ENCODE assay signal across 8 cellular contexts in the genomic region with DNA sequence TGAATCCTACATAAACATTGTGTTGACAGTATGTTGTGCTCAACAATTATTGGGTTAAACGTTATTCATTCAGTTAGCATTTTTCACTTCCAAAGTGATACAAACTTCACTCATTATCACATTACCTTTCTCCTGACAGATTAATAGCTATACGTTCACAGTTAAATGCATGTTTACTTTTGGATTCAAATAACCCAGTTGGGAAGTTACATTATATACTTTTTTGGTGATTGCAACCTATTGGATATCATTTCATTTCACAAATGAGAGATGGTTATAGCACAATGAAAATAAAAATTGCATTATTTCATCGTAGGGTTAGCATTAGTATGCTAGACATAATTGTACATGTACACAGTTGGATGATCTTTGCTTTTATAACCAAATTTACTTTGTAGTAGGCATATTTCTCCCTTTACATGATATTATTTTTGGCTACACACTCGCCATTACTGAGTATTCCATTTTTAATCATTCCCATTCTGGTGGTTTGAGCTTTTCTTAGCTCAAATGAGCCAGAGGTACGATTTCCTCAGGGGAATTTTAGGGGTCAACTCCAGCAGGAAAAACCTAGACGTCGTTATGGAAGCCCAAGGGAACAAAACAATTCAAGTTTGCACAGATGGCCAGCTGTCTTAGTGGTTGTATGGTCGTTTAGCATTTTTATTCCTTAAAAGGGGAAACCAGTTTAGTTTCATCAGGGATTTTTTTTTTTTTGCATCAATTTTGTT. TPM values are rescaled to one million over a fixed set of nuclear protein-coding genes. Genes with fewer than 3 reads are reported as not detected.
DNase-seq lines count a peak whose midpoint lies in the region; ATAC-seq, FAIRE-seq and TF ChIP-seq lines count a peak whose summit lies in the region.

No MANE protein-coding gene starts in this region.

- H3K27me3 ChIP-seq in CD8-positive, alpha-beta T cell (ENCODE audit: insufficient read depth, low read length), result no peaks in the 10 kb centered on the region
- H3K27me3 ChIP-seq in K562 (ENCODE audit: control insufficient read depth in 2 of 2, insufficient read depth in 2 of 2, low read length in 2 of 2), result no peaks in the 10 kb centered on the region; a peak in 1 of 5 replicates
- H3K27me3 ChIP-seq in HepG2 (ENCODE audit: control insufficient read depth in 1 of 2, insufficient read depth in 2 of 2, low read length in 2 of 2), result no peaks in the 10 kb centered on the region; a peak in 1 of 5 replicates
- H3K27me3 ChIP-seq in thymus (ENCODE audit: control insufficient read depth, insufficient read depth), result no peaks in the 10 kb centered on the region

- peaks cover 3% of the 10 kb centered on the region for H3K9me3 Mint-ChIP-seq in CD8-positive, alpha-beta T cell

- H3K9me1 ChIP-seq in K562 (ENCODE audit: control insufficient read depth, insufficient read depth, low read length), result no peaks in the 10 kb centered on the region

- TF ChIP-seq POLR2A in K562 (conservative IDR thresholded peaks at IDR 0.05) (no peak), HepG2 (IDR thresholded peaks at IDR 0.05; ENCODE audit: insufficient read depth in 1 of 2, low read depth in 2 of 2, low read length in 2 of 2) (no peak)

- TF ChIP-seq EP300 in K562 (IDR thresholded peaks at IDR 0.05; ENCODE audit: low read length), result 0 out of 2 replicates have a peak, but pooled peaks have one; percentile 4
- TF ChIP-seq EP300 in HepG2 (IDR thresholded peaks at IDR 0.05; ENCODE audit: low read depth in 2 of 2, low read length in 2 of 2), result no peak
- no peak for TF ChIP-seq EP300 in HepG2 (CRISPR knock-in tag; IDR thresholded peaks at IDR 0.05; ENCODE audit: borderline replicate concordance)

- peaks cover 21% of the 10 kb centered on the region for H3K4me1 ChIP-seq in CD8-positive, alpha-beta T cell (ENCODE audit: insufficient read depth, low read length)
- peaks cover 19% of the 10 kb centered on the region in 2 experiments for H3K4me1 ChIP-seq in K562 (replicated peaks in 1 of 2; ENCODE audit: control insufficient read depth in 2 of 2, insufficient read depth in 2 of 2, low read length in 2 of 2)
- H3K4me1 ChIP-seq in HepG2 (ENCODE audit: insufficient read depth, low read length), result peaks cover 31% of the 10 kb centered on the region
- peaks cover 9% of the 10 kb centered on the region for H3K4me1 ChIP-seq in thymus (ENCODE audit: control insufficient read depth, insufficient read depth, low read length)

- CTCF ChIA-PET in CD8-positive, alpha-beta T cell (lab: Charles Lee), result interaction anchor here (0.7 to 1.6 kb wide), 4 partner anchors 299 to 313 kb away, joined by 3 to 4 read pairs (median 4); no protein-coding TSS in a partner anchor
- CTCF ChIA-PET in K562 (lab: Yijun Ruan, JAX; ENCODE audit: low intra/inter-chr PET ratio) (interaction anchor here (1.4 kb wide), 1 partner anchor 310 kb away, joined by 4 read pairs; no protein-coding TSS in a partner anchor), HepG2 (lab: Yijun Ruan, JAX; ENCODE audit: low intra/inter-chr PET ratio, low total read pairs) (no interaction called here)

- H4K20me1 ChIP-seq in K562 (replicated peaks; ENCODE audit: control insufficient read depth, insufficient read depth, low read length), result no peaks in the 10 kb centered on the region
- H4K20me1 ChIP-seq in HepG2 (ENCODE audit: insufficient read depth, low read length), result peaks cover 16% of the 10 kb centered on the region

- no peaks in the 10 kb centered on the region for H3K27me3 Mint-ChIP-seq in CD8-positive, alpha-beta T cell (ENCODE audit: low read depth)

- peak overlapping the region; percentile 91 for H3K4me3 Mint-ChIP-seq in CD8-positive, alpha-beta T cell

- no TSS peak for BruUV-seq in K562 (replicated peaks; lab: Mats Ljungman, UMichigan)
- no TSS peak for BruUV-seq in HepG2 (replicated peaks; lab: Mats Ljungman, UMichigan)

- POLR2A ChIA-PET in CD8-positive, alpha-beta T cell (lab: Charles Lee), result interaction anchor here (1.1 kb wide), 1 partner anchor 13 kb away, joined by 3 read pairs; no protein-coding TSS in a partner anchor
- POLR2A ChIA-PET in K562 (lab: Yijun Ruan, JAX) (interaction anchor here (0.7 to 1.6 kb wide), 4 partner anchors 9 to 313 kb away, joined by 3 to 5 read pairs (median 3); no protein-coding TSS in a partner anchor), HepG2 (lab: Yijun Ruan, JAX) (interaction anchor here (0.9 to 1.9 kb wide), 2 partner anchors 9 to 1289 kb away, joined by 3 to 10 read pairs; no protein-coding TSS in a partner anchor)

- no peak for TF ChIP-seq RAD21 in K562 (CRISPR knock-in tag; conservative IDR thresholded peaks at IDR 0.05 in 1 of 2, IDR thresholded peaks at IDR 0.05 in 1 of 2)
- TF ChIP-seq RAD21 in HepG2 (CRISPR knock-in tag; IDR thresholded peaks at IDR 0.05), result no peak

- in situ Hi-C loops in K562 (cut with MboI), result loop anchor here (5.0 kb wide), 1 partner anchor 73 kb away; no protein-coding TSS in a partner anchor
- in situ Hi-C loops in HepG2 (cut with HindIII; ENCODE audit: extremely low pct_ligation_motif_present, low pct_unique_long_range_greater_than_20kb), result no loop called here

- TF ChIP-seq CTCF in CD8-positive, alpha-beta T cell (IDR thresholded peaks at IDR 0.05), result no peak
- TF ChIP-seq CTCF in K562 (IDR thresholded peaks at IDR 0.05 in 2 of 3, conservative IDR thresholded peaks at IDR 0.05 in 1 of 3; ENCODE audit: insufficient read depth in 2 of 3, low read depth in 1 of 3, low read length in 3 of 3) (no peak), HepG2 (CRISPR knock-in tag; IDR thresholded peaks at IDR 0.05) (no peak)

- ATAC-seq in CD8-positive, alpha-beta T cell, result no peak
- ATAC-seq in K562 (no peak), HepG2 (no peak), esophagus mucosa (no peak), HG02798 (IDR thresholded peaks at IDR 0.05; ENCODE audit: poor library complexity, unreplicated experiment) (no peak)

- WGBS in K562 (ENCODE audit: insufficient coverage, low coverage, missing lambda C conversion rate), result 1% methylated on average over 8 of the region's 8 CpGs
- WGBS in HepG2 (ENCODE audit: low lambda C conversion rate), result 2% methylated on average over 8 of the region's 8 CpGs
- 23% methylated on average over 8 of the region's 8 CpGs for WGBS in thymus

- peak overlapping the region; percentile 94 for H3K27ac Mint-ChIP-seq in CD8-positive, alpha-beta T cell

- peak overlapping the region; percentile 94 for H3K27ac ChIP-seq in CD8-positive, alpha-beta T cell (ENCODE audit: low read depth, low read length)
- peak overlapping the region; percentile 99 for H3K27ac ChIP-seq in K562 (ENCODE audit: extremely low read depth, low read depth, low read length)
- peak overlapping the region; percentile 91 for H3K27ac ChIP-seq in HepG2 (ENCODE audit: extremely low read length, insufficient read depth, low read length)
- peak overlapping the region; percentile 94 for H3K27ac ChIP-seq in thymus (ENCODE audit: low read depth)

- peaks cover 53% of the 10 kb centered on the region for H3K79me2 ChIP-seq in K562 (ENCODE audit: control insufficient read depth, insufficient read depth, low read length)
- H3K79me2 ChIP-seq in HepG2 (ENCODE audit: insufficient read depth, low read length), result peaks cover 36% of the 10 kb centered on the region

- H3K4me3 ChIP-seq in CD8-positive, alpha-beta T cell (ENCODE audit: low read depth, low read length), result peak overlapping the region; percentile 96
- H3K4me3 ChIP-seq in K562 (peak overlapping the region; percentile 84), HepG2 (replicated peaks in 1 of 3; ENCODE audit: insufficient read depth in 1 of 3, low read depth in 2 of 3, low read length in 3 of 3) (peak overlapping the region; percentile 90 to 97 (median 94)), thymus (ENCODE audit: low read length) (peak overlapping the region; percentile 84)

- no peaks in the 10 kb centered on the region for H3K36me3 ChIP-seq in CD8-positive, alpha-beta T cell (ENCODE audit: insufficient read depth, low read length)
- H3K36me3 ChIP-seq in K562 (ENCODE audit: control insufficient read depth, insufficient read depth, low read length), result peaks cover 13% of the 10 kb centered on the region
- H3K36me3 ChIP-seq in HepG2 (replicated peaks in 1 of 2; ENCODE audit: control insufficient read depth in 1 of 2, insufficient read depth in 2 of 2, low read length in 2 of 2), result no peaks in the 10 kb centered on the region
- H3K36me3 ChIP-seq in thymus (ENCODE audit: control insufficient read depth, insufficient read depth), result no peaks in the 10 kb centered on the region

- FAIRE-seq in K562 (lab: Jason Lieb, UNC) (peak; percentile 35), HepG2 (lab: Jason Lieb, UNC) (no peak)

- no peak for DNase-seq in CD8-positive, alpha-beta T cell
- DNase-seq in HuH-7 (ENCODE audit: low spot score) (peak; percentile 13), K562 (ENCODE audit: extremely low read depth in 1 of 4, low spot score in 3 of 4) (no peak), HepG2 (ENCODE audit: low spot score) (no peak), MV-4-11 (lab: John Stamatoyannopoulos, UW) (no peak)

- H3K9ac ChIP-seq in K562 (ENCODE audit: insufficient read depth in 1 of 2, low read depth in 2 of 2, low read length in 2 of 2) (peak overlapping the region; percentile 98), HepG2 (ENCODE audit: insufficient read depth, low read depth, low read length) (peak overlapping the region; percentile 96)

- intact Hi-C loops in CD8-positive, alpha-beta T cell (cut with DNase I, micrococcal nuclease), result loop anchor here (1.0 to 10.0 kb wide), 13 partner anchors 38 to 1697 kb away; partner anchors contain the start of genes NEDD9 (in 2 of the 2), TMEM14B (in 2 of the 2), TMEM170B (in 2 of the 2) and C6orf52 (in 1 of the 2)
- intact Hi-C loops in K562 (cut with micrococcal nuclease), result loop anchor here (2.0 to 5.0 kb wide), 7 partner anchors 31 to 309 kb away; partner anchors contain the start of gene ADTRP
- intact Hi-C loops in HepG2 (cut with micrococcal nuclease; ENCODE audit: unreplicated experiment), result loop anchor here (10.0 kb wide), 1 partner anchor 475 kb away; the partner anchor contains the start of gene TMEM170B

- H2AFZ ChIP-seq in K562 (ENCODE audit: low read depth, low read length) (peak overlapping the region; percentile 78), HepG2 (ENCODE audit: low read length) (peak overlapping the region; percentile 30)

- H3K36me3 Mint-ChIP-seq in CD8-positive, alpha-beta T cell, result peaks cover 22% of the 10 kb centered on the region

- H3K4me2 ChIP-seq in K562 (ENCODE audit: insufficient read depth, low read length) (peak overlapping the region; percentile 98), HepG2 (ENCODE audit: low read depth, low read length) (peak overlapping the region; percentile 96)

- H3K4me1 Mint-ChIP-seq in CD8-positive, alpha-beta T cell (ENCODE audit: low read depth), result peaks cover 47% of the 10 kb centered on the region

- H3K9me3 ChIP-seq in CD8-positive, alpha-beta T cell (ENCODE audit: low read length), result no peaks in the 10 kb centered on the region
- H3K9me3 ChIP-seq in K562 (replicated peaks; ENCODE audit: control insufficient read depth, insufficient read depth, low read depth, low read length) (peaks cover 10% of the 10 kb centered on the region), HepG2 (ENCODE audit: low read length) (no peaks in the 10 kb centered on the region), thymus (ENCODE audit: control insufficient read depth) (no peaks in the 10 kb centered on the region)

RNA-seq across cellular contexts. Expression of gene HIVEP1, which starts 2.0 kb away (rescaled TPM):
- 10 to 100 TPM; 72.7 to 79.4 TPM for total RNA-seq in CD8-positive, alpha-beta T cell
- total RNA-seq in K562 (2011; cell fraction: chromatin; rRNA removed; ENCODE audit: low replicate concordance), result 53.0 and 162 TPM in 2 replicates
- 38.2 and 56.5 TPM in 2 replicates for total RNA-seq in K562 (2011; cell fraction: nucleolus; rRNA removed)
- total RNA-seq in K562 (2011; cell fraction: nucleoplasm; rRNA removed), result 82.4 and 142 TPM in 2 replicates
- 19.3 and 21.7 TPM in 2 replicates for total RNA-seq in K562 (2014; rRNA removed)
- total RNA-seq in K562 (2014; rRNA removed; fragmentation: Illumina TruSeq; extraction: Trizol), result 33.3 and 37.1 TPM in 2 replicates
- 29.3 and 30.4 TPM in 2 replicates for total RNA-seq in K562 (2015; rRNA removed; fragmentation: Illumina TruSeq; extraction: Trizol)
- 25.8 and 28.8 TPM in 2 replicates for total RNA-seq in K562 (2021)
- 16.9 and 18.2 TPM in 2 replicates for polyA plus RNA-seq in K562 (2011; rRNA removed)
- polyA plus RNA-seq in K562 (2011; cell fraction: cytosol; rRNA removed), result 19.3 and 22.5 TPM in 2 replicates
- 35.9 and 42.5 TPM in 2 replicates for polyA plus RNA-seq in K562 (2011; cell fraction: nucleus; rRNA removed)
- 11.0 and 12.9 TPM in 2 replicates for polyA plus RNA-seq in K562 (2012)
- 20.9 and 24.9 TPM in 2 replicates for polyA plus RNA-seq in K562 (2014; fragmentation: Illumina TruSeq; extraction: Trizol)
- polyA plus RNA-seq in K562 (2014; fragmentation: Nextera tagmentation; extraction: Ambion mirVana), result 1 to 10 TPM; 6.0 to 6.2 TPM
- polyA plus RNA-seq in K562 (2014; rRNA removed), result 14.6 and 18.4 TPM in 2 replicates
- polyA minus RNA-seq in K562 (2011; rRNA and poly(A)+ RNA removed), result 64.9 and 75.2 TPM in 2 replicates
- polyA minus RNA-seq in K562 (2011; cell fraction: cytosol; rRNA and poly(A)+ RNA removed), result 21.6 and 23.0 TPM in 2 replicates
- polyA minus RNA-seq in K562 (2011; cell fraction: nucleus; rRNA and poly(A)+ RNA removed), result 68.8 and 114 TPM in 2 replicates
- total RNA-seq in HepG2 (2016; rRNA removed; fragmentation: Illumina TruSeq; extraction: Trizol), result 7.4 and 11.1 TPM in 2 replicates
- 1.6 and 2.1 TPM in 2 replicates for total RNA-seq in HepG2 (2016; cell fraction: cytosol; rRNA removed; fragmentation: Illumina TruSeq; extraction: Trizol; ENCODE audit: low read depth)
- total RNA-seq in HepG2 (2016; cell fraction: insoluble cytoplasmic fraction; rRNA removed; fragmentation: Illumina TruSeq; extraction: Trizol), result 7.9 and 9.1 TPM in 2 replicates
- total RNA-seq in HepG2 (2016; cell fraction: membrane; rRNA removed; fragmentation: Illumina TruSeq; extraction: Trizol), result 4.1 and 4.8 TPM in 2 replicates
- 20.1 and 25.7 TPM in 2 replicates for total RNA-seq in HepG2 (2016; cell fraction: nucleus; rRNA removed; fragmentation: Illumina TruSeq; extraction: Trizol)
- 9.9 and 10.9 TPM in 2 replicates for polyA plus RNA-seq in HepG2 (2011; rRNA removed)
- polyA plus RNA-seq in HepG2 (2011; cell fraction: cytosol; rRNA removed), result 8.4 and 8.9 TPM in 2 replicates
- polyA plus RNA-seq in HepG2 (2011; cell fraction: nucleus; rRNA removed), result 15.8 and 16.8 TPM in 2 replicates
- 7.8 and 9.0 TPM in 2 replicates for polyA plus RNA-seq in HepG2 (2012)
- 0.77 and 1.1 TPM in 2 replicates for polyA plus RNA-seq in HepG2 (2016; cell fraction: cytosol; fragmentation: Illumina TruSeq; extraction: Trizol; ENCODE audit: low read depth)
- polyA plus RNA-seq in HepG2 (2016; cell fraction: insoluble cytoplasmic fraction; fragmentation: Illumina TruSeq; extraction: Trizol; ENCODE audit: low read depth), result 6.8 and 7.6 TPM in 2 replicates
- 1.6 and 1.7 TPM in 2 replicates for polyA plus RNA-seq in HepG2 (2016; cell fraction: membrane; fragmentation: Illumina TruSeq; extraction: Trizol; ENCODE audit: low read depth)
- 13.9 and 14.0 TPM in 2 replicates for polyA plus RNA-seq in HepG2 (2016; cell fraction: nucleus; fragmentation: Illumina TruSeq; extraction: Trizol; ENCODE audit: insufficient read depth, low read depth)
- 28.2 and 31.3 TPM in 2 replicates for polyA minus RNA-seq in HepG2 (2011; rRNA and poly(A)+ RNA removed; ENCODE audit: low replicate concordance)
- 11.1 and 13.6 TPM in 2 replicates for polyA minus RNA-seq in HepG2 (2011; cell fraction: cytosol; rRNA and poly(A)+ RNA removed)
- polyA minus RNA-seq in HepG2 (2011; cell fraction: nucleus; rRNA and poly(A)+ RNA removed), result 69.6 and 70.4 TPM in 2 replicates
- 8.7 TPM for polyA plus RNA-seq in thymus
- total RNA-seq in esophagus mucosa, result 23.7 TPM
